ENCODE assay signal across 7 cellular contexts in the genomic region with DNA sequence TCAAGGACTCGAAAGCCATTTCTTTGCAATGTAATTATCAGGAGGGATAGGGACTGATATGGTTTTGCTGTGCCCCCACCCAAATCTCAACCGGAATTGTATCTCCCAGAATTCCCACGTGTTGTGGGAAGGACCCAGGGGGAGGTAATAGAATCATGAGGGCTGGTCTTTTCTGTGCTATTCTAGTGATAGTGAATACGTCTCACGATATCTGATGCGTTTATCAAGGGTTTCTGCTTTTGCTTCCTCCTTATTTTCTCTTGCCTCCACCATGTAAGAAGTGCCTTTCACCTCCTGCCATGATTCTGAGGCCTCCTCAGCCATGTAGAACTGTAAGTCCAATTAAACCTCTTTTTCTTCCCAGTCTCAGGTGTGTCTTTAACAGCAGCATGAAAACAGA. TPM values are rescaled to one million over a fixed set of nuclear protein-coding genes. Genes with fewer than 3 reads are reported as not detected.
DNase-seq lines count a peak whose midpoint lies in the region; ATAC-seq, FAIRE-seq and TF ChIP-seq lines count a peak whose summit lies in the region.
"Not testable (repeated sequence)": the region's sequence is repeated elsewhere in the genome, so short reads cannot be mapped to it uniquely, and the experiment has no call there.

No MANE protein-coding gene starts in this region.

- not testable (repeated sequence) for H3K27me3 Mint-ChIP-seq in HFFc6 (ENCODE audit: insufficient read depth)

- H4K20me1 ChIP-seq in HepG2 (ENCODE audit: insufficient read depth, low read length); osteoblast (ENCODE audit: insufficient read depth, low read length): not testable (repeated sequence)

- intact Hi-C loops in esophagus squamous epithelium (cut with DNase I) = loop anchor here (10.0 kb wide), 2 partner anchors 96 to 636 kb away; no protein-coding TSS in a partner anchor
- intact Hi-C loops in HepG2 (cut with micrococcal nuclease; ENCODE audit: unreplicated experiment) = not testable (repeated sequence)

- not testable (repeated sequence) for H3K9me3 Mint-ChIP-seq in HFFc6

- WGBS in A549 (ENCODE audit: missing lambda C conversion rate) = 70% methylated on average over 6 of the region's 6 CpGs
- WGBS in esophagus squamous epithelium, 2 donors = 66 to 75% methylated on average over 6 of the region's 6 CpGs
- WGBS in HepG2 (ENCODE audit: low lambda C conversion rate) = 90% methylated on average over 6 of the region's 6 CpGs

- not testable (repeated sequence) for H3K9ac ChIP-seq in HepG2 (ENCODE audit: insufficient read depth, low read depth, low read length)

- H3K36me3 ChIP-seq in brain microvascular endothelial cell (replicated peaks); esophagus squamous epithelium; HepG2 (replicated peaks in 1 of 2; ENCODE audit: control insufficient read depth in 1 of 2, insufficient read depth in 2 of 2, low read length in 2 of 2); osteoblast (ENCODE audit: insufficient read depth, low read length): not testable (repeated sequence)

- not testable (repeated sequence) for TF ChIP-seq EP300 in A549 (IDR thresholded peaks at IDR 0.05); HepG2 (IDR thresholded peaks at IDR 0.05; ENCODE audit: low read depth in 2 of 2, low read length in 2 of 2); HepG2 (CRISPR knock-in tag; IDR thresholded peaks at IDR 0.05; ENCODE audit: borderline replicate concordance)

- ATAC-seq in A549, HepG2: not testable (repeated sequence)

- H3K4me1 Mint-ChIP-seq in HFFc6 (ENCODE audit: low read depth) = peaks cover 50% of the 10 kb centered on the region

- H2AFZ ChIP-seq in HepG2 (ENCODE audit: low read length) (peak overlapping the region; percentile 67), osteoblast (ENCODE audit: low read length) (peak overlapping the region; percentile 7)

- peak overlapping the region; percentile 93 to 98 for H3K27ac ChIP-seq in A549
- H3K27ac ChIP-seq in RWPE1 = peak overlapping the region; percentile 79
- peak overlapping the region; percentile 27 for H3K27ac ChIP-seq in brain microvascular endothelial cell
- H3K27ac ChIP-seq in esophagus squamous epithelium = peak overlapping the region in 3 of 4 donors; percentile 49 to 65 (median 54)
- H3K27ac ChIP-seq in HepG2 (ENCODE audit: extremely low read length, insufficient read depth, low read length) = not testable (repeated sequence)
- peak overlapping the region; percentile 47 for H3K27ac ChIP-seq in osteoblast (ENCODE audit: low read depth, low read length)

- not testable (repeated sequence) for H3K27me3 ChIP-seq in brain microvascular endothelial cell (replicated peaks); esophagus squamous epithelium; HepG2 (ENCODE audit: control insufficient read depth in 1 of 2, insufficient read depth in 2 of 2, low read length in 2 of 2); osteoblast (ENCODE audit: insufficient read depth, low read length)

- TF ChIP-seq POLR2A in A549 (IDR thresholded peaks at IDR 0.05; ENCODE audit: low read length); esophagus squamous epithelium (IDR thresholded peaks at IDR 0.05); HepG2 (IDR thresholded peaks at IDR 0.05; ENCODE audit: insufficient read depth in 1 of 2, low read depth in 2 of 2, low read length in 2 of 2): not testable (repeated sequence)

- not testable (repeated sequence) for H3K36me3 Mint-ChIP-seq in HFFc6 (ENCODE audit: low read depth)

- POLR2A ChIA-PET in A549 (lab: Yijun Ruan, JAX); RWPE1 (lab: Yijun Ruan, JAX; ENCODE audit: low non-redundant PET): not testable (repeated sequence)
- POLR2A ChIA-PET in HepG2 (lab: Yijun Ruan, JAX) = interaction anchor here (1.1 to 1.4 kb wide), 2 partner anchors 51 to 161 kb away, joined by 3 to 6 read pairs; no protein-coding TSS in a partner anchor

- H3K4me3 Mint-ChIP-seq in HFFc6 = not testable (repeated sequence)

- not testable (repeated sequence) for H3K79me2 ChIP-seq in HepG2 (ENCODE audit: insufficient read depth, low read length); osteoblast (ENCODE audit: insufficient read depth, low read length)

- TF ChIP-seq CTCF in A549 (IDR thresholded peaks at IDR 0.05); HFFc6 (IDR thresholded peaks at IDR 0.05); RWPE1 (conservative IDR thresholded peaks at IDR 0.05; ENCODE audit: low read depth); brain microvascular endothelial cell (IDR thresholded peaks at IDR 0.05; ENCODE audit: low read depth, low read length, missing control alignments); esophagus squamous epithelium (IDR thresholded peaks at IDR 0.05); HepG2 (CRISPR knock-in tag; IDR thresholded peaks at IDR 0.05); osteoblast (IDR thresholded peaks at IDR 0.05; ENCODE audit: extremely low read depth, low read depth, low read length): not testable (repeated sequence)

- H3K4me3 ChIP-seq in A549; brain microvascular endothelial cell (ENCODE audit: low read depth, low read length); esophagus squamous epithelium; HepG2 (replicated peaks in 1 of 3; ENCODE audit: insufficient read depth in 1 of 3, low read depth in 2 of 3, low read length in 3 of 3); osteoblast (ENCODE audit: insufficient read depth, low read length): not testable (repeated sequence)

- BruUV-seq in HepG2 (replicated peaks; lab: Mats Ljungman, UMichigan) = not testable (repeated sequence)

- FAIRE-seq in A549 (lab: Jason Lieb, UNC); HepG2 (lab: Jason Lieb, UNC): not testable (repeated sequence)

- H3K4me2 ChIP-seq in A549 = peak overlapping the region; percentile 66
- H3K4me2 ChIP-seq in HepG2 (ENCODE audit: low read depth, low read length); osteoblast (ENCODE audit: insufficient read depth, low read length): not testable (repeated sequence)

- H3K27ac Mint-ChIP-seq in HFFc6 = peak overlapping the region; percentile 55

- DNase-seq in A549 (ENCODE audit: low read depth in 1 of 2, low spot score in 1 of 2); HFFc6; RWPE1 (ENCODE audit: low spot score); brain microvascular endothelial cell; esophagus squamous epithelium (lab: John Stamatoyannopoulos, UW); HepG2 (ENCODE audit: low spot score); osteoblast (ENCODE audit: insufficient read length, low spot score, missing footprints): not testable (repeated sequence)

- TF ChIP-seq RAD21 in A549 (conservative IDR thresholded peaks at IDR 0.05 in 1 of 2, IDR thresholded peaks at IDR 0.05 in 1 of 2); HepG2 (CRISPR knock-in tag; IDR thresholded peaks at IDR 0.05): not testable (repeated sequence)

- CTCF ChIA-PET in A549 (lab: Yijun Ruan, JAX) = interaction anchor here (1.3 to 8.4 kb wide), 7 partner anchors 7 to 112 kb away, joined by 3 to 148 read pairs (median 13); no protein-coding TSS in a partner anchor
- CTCF ChIA-PET in RWPE1 (lab: Yijun Ruan, JAX) = interaction anchor here (0.7 kb wide), 1 partner anchor 20 kb away, joined by 3 read pairs; no protein-coding TSS in a partner anchor
- CTCF ChIA-PET in HepG2 (lab: Yijun Ruan, JAX; ENCODE audit: low intra/inter-chr PET ratio, low total read pairs) = not testable (repeated sequence)

- peaks cover 63% of the 10 kb centered on the region for H3K4me1 ChIP-seq in A549
- H3K4me1 ChIP-seq in esophagus squamous epithelium = peaks cover 17 to 64% (median 19%) of the 10 kb centered on the region in 3 donors
- peaks cover 72% of the 10 kb centered on the region for H3K4me1 ChIP-seq in HepG2 (ENCODE audit: insufficient read depth, low read length)
- H3K4me1 ChIP-seq in osteoblast (ENCODE audit: insufficient read depth, low read length) = peaks cover 42% of the 10 kb centered on the region

- in situ Hi-C loops in brain microvascular endothelial cell (cut with HindIII; ENCODE audit: low pct_ligation_motif_present, low sequenced_read_pairs) = loop anchor here (25.0 kb wide), 1 partner anchor 163 kb away; a partner anchor contains a TSS
- in situ Hi-C loops in HepG2 (cut with HindIII; ENCODE audit: extremely low pct_ligation_motif_present, low pct_unique_long_range_greater_than_20kb) = loop anchor here (5.0 to 10.0 kb wide), 4 partner anchors 43 to 646 kb away; a partner anchor contains a TSS

- not testable (repeated sequence) for H3K9me3 ChIP-seq in A549; esophagus squamous epithelium; HepG2 (ENCODE audit: low read length); osteoblast (ENCODE audit: low read depth, low read length)

RNA-seq across cellular contexts. Expression of a gene that starts 5.9 kb away (rescaled TPM):
- 4.7 and 7.2 TPM in 2 replicates for polyA plus RNA-seq in A549 (2011; rRNA removed)
- 2.1 and 2.9 TPM in 2 replicates for polyA plus RNA-seq in A549 (2012; cell fraction: cytosol; rRNA removed)
- polyA plus RNA-seq in A549 (2012; cell fraction: nucleus; rRNA removed) = 1.1 and 1.9 TPM in 2 replicates
- polyA plus RNA-seq in A549 (2017; fragmentation: RNase III; extraction: RNeasy Plus Mini Kit Qiagen cat#74134 plus additional on column Dnase treatment) = 13.0 to 13.8 TPM (median 13.5 TPM) in 3 replicates
- polyA minus RNA-seq in A549 (2011; rRNA and poly(A)+ RNA removed) = 1.5 and 1.6 TPM in 2 replicates
- total RNA-seq in HFFc6 (2021; fragmentation: NEBNext Ultra II Directional; extraction: Animal tissue kit (Norgen Biotek cat#: 25700)) = 10 to 100 TPM; 11.0 to 14.4 (median 12.3) TPM
- 10 to 100 TPM; 15.4 to 22.5 (median 20.7) TPM for total RNA-seq in esophagus squamous epithelium
- total RNA-seq in HepG2 (2016; rRNA removed; fragmentation: Illumina TruSeq; extraction: Trizol) = 22.8 and 33.0 TPM in 2 replicates
- 4.3 and 5.0 TPM in 2 replicates for total RNA-seq in HepG2 (2016; cell fraction: cytosol; rRNA removed; fragmentation: Illumina TruSeq; extraction: Trizol; ENCODE audit: low read depth)
- total RNA-seq in HepG2 (2016; cell fraction: insoluble cytoplasmic fraction; rRNA removed; fragmentation: Illumina TruSeq; extraction: Trizol) = 22.7 and 34.5 TPM in 2 replicates
- 19.5 and 20.3 TPM in 2 replicates for total RNA-seq in HepG2 (2016; cell fraction: membrane; rRNA removed; fragmentation: Illumina TruSeq; extraction: Trizol)
- total RNA-seq in HepG2 (2016; cell fraction: nucleus; rRNA removed; fragmentation: Illumina TruSeq; extraction: Trizol) = 11.8 and 12.4 TPM in 2 replicates
- polyA plus RNA-seq in HepG2 (2011; rRNA removed) = 2.8 and 3.1 TPM in 2 replicates
- 2.5 TPM in 2 replicates for polyA plus RNA-seq in HepG2 (2011; cell fraction: cytosol; rRNA removed)
- 1.3 and 1.6 TPM in 2 replicates for polyA plus RNA-seq in HepG2 (2011; cell fraction: nucleus; rRNA removed)
- polyA plus RNA-seq in HepG2 (2012) = 15.9 and 22.1 TPM in 2 replicates
- 4.2 and 5.7 TPM in 2 replicates for polyA plus RNA-seq in HepG2 (2016; cell fraction: cytosol; fragmentation: Illumina TruSeq; extraction: Trizol; ENCODE audit: low read depth)
- polyA plus RNA-seq in HepG2 (2016; cell fraction: insoluble cytoplasmic fraction; fragmentation: Illumina TruSeq; extraction: Trizol; ENCODE audit: low read depth) = 32.2 and 38.6 TPM in 2 replicates
- polyA plus RNA-seq in HepG2 (2016; cell fraction: membrane; fragmentation: Illumina TruSeq; extraction: Trizol; ENCODE audit: low read depth) = 14.3 and 16.1 TPM in 2 replicates
- polyA plus RNA-seq in HepG2 (2016; cell fraction: nucleus; fragmentation: Illumina TruSeq; extraction: Trizol; ENCODE audit: insufficient read depth, low read depth) = 12.5 and 13.2 TPM in 2 replicates
- polyA minus RNA-seq in HepG2 (2011; rRNA and poly(A)+ RNA removed; ENCODE audit: low replicate concordance) = 1.3 and 3.6 TPM in 2 replicates
- polyA minus RNA-seq in HepG2 (2011; cell fraction: cytosol; rRNA and poly(A)+ RNA removed) = 9.3 and 9.5 TPM in 2 replicates
- polyA minus RNA-seq in HepG2 (2011; cell fraction: nucleus; rRNA and poly(A)+ RNA removed) = 4.5 and 5.8 TPM in 2 replicates
- total RNA-seq in osteoblast = 30.4 and 32.4 TPM in 2 replicates

RNA-seq across cellular contexts. Expression of a gene that starts 35.6 kb away (rescaled TPM):
- polyA plus RNA-seq in A549 (2011; rRNA removed) (33.2 and 44.1 TPM in 2 replicates), A549 (2017; fragmentation: RNase III; extraction: RNeasy Plus Mini Kit Qiagen cat#74134 plus additional on column Dnase treatment) (16.1 to 17.4 TPM (median 16.2 TPM) in 3 replicates), HepG2 (2011; rRNA removed) (31.9 and 42.2 TPM in 2 replicates)
- 9.6 and 10.9 TPM in 2 replicates for polyA plus RNA-seq in A549 (2012; cell fraction: cytosol; rRNA removed)
- polyA plus RNA-seq in A549 (2012; cell fraction: nucleus; rRNA removed) = 6.9 and 11.0 TPM in 2 replicates
- 16.6 and 20.7 TPM in 2 replicates for polyA minus RNA-seq in A549 (2011; rRNA and poly(A)+ RNA removed)
- total RNA-seq in HFFc6 (2021; fragmentation: NEBNext Ultra II Directional; extraction: Animal tissue kit (Norgen Biotek cat#: 25700)) = 10 to 100 TPM; 12.8 to 20.7 (median 15.2) TPM
- total RNA-seq in esophagus squamous epithelium (10 to 100 TPM in 3 of 4 donors, 1 to 10 TPM in 1; 7.8 to 23.3 (median 17.2) TPM), HepG2 (2016; rRNA removed; fragmentation: Illumina TruSeq; extraction: Trizol) (66.0 and 81.9 TPM in 2 replicates), osteoblast (26.8 and 27.1 TPM in 2 replicates)
- 21.2 and 26.8 TPM in 2 replicates for total RNA-seq in HepG2 (2016; cell fraction: cytosol; rRNA removed; fragmentation: Illumina TruSeq; extraction: Trizol; ENCODE audit: low read depth)
- 67.4 and 74.9 TPM in 2 replicates for total RNA-seq in HepG2 (2016; cell fraction: insoluble cytoplasmic fraction; rRNA removed; fragmentation: Illumina TruSeq; extraction: Trizol)
- 20.1 and 28.0 TPM in 2 replicates for total RNA-seq in HepG2 (2016; cell fraction: membrane; rRNA removed; fragmentation: Illumina TruSeq; extraction: Trizol)
- 235 and 261 TPM in 2 replicates for total RNA-seq in HepG2 (2016; cell fraction: nucleus; rRNA removed; fragmentation: Illumina TruSeq; extraction: Trizol)
- polyA plus RNA-seq in HepG2 (2011; cell fraction: cytosol; rRNA removed) = 13.5 and 18.7 TPM in 2 replicates
- 53.6 and 65.0 TPM in 2 replicates for polyA plus RNA-seq in HepG2 (2011; cell fraction: nucleus; rRNA removed)
- 22.7 and 30.6 TPM in 2 replicates for polyA plus RNA-seq in HepG2 (2012)
- polyA plus RNA-seq in HepG2 (2016; cell fraction: cytosol; fragmentation: Illumina TruSeq; extraction: Trizol; ENCODE audit: low read depth) = 3.1 and 3.6 TPM in 2 replicates
- polyA plus RNA-seq in HepG2 (2016; cell fraction: insoluble cytoplasmic fraction; fragmentation: Illumina TruSeq; extraction: Trizol; ENCODE audit: low read depth) = 45.8 and 49.9 TPM in 2 replicates
- polyA plus RNA-seq in HepG2 (2016; cell fraction: membrane; fragmentation: Illumina TruSeq; extraction: Trizol; ENCODE audit: low read depth) = 6.0 and 6.4 TPM in 2 replicates
- 68.3 and 74.4 TPM in 2 replicates for polyA plus RNA-seq in HepG2 (2016; cell fraction: nucleus; fragmentation: Illumina TruSeq; extraction: Trizol; ENCODE audit: insufficient read depth, low read depth)
- polyA minus RNA-seq in HepG2 (2011; rRNA and poly(A)+ RNA removed; ENCODE audit: low replicate concordance) = 15.0 and 25.2 TPM in 2 replicates
- 13.2 and 16.8 TPM in 2 replicates for polyA minus RNA-seq in HepG2 (2011; cell fraction: cytosol; rRNA and poly(A)+ RNA removed)
- polyA minus RNA-seq in HepG2 (2011; cell fraction: nucleus; rRNA and poly(A)+ RNA removed) = 381 and 440 TPM in 2 replicates
